ENCODE assay signal across 1 cellular context in genomic region chr7:66740302-66740979, GRCh38.
TF ChIP-seq lines count a peak whose summit lies in the region.

RABGEF1 (plus strand) TSS chr7:66740733; CDS start chr7:66771900, 31,167 bp downstream.

TF ChIP-seq in HepG2, 621 proteins besides CTCF, POLR2A, EP300 and RAD21 (continued from another document and continues in another):
- TF ChIP-seq ZBTB40 (IDR thresholded peaks at IDR 0.05): peak; percentile 40
- 0 out of 2 replicates have a peak, but pooled peaks have one; percentile 27 for TF ChIP-seq ZBTB40 (CRISPR knock-in tag; IDR thresholded peaks at IDR 0.05)
- no peak for TF ChIP-seq ZNF724P (CRISPR knock-in tag; IDR thresholded peaks at IDR 0.05; ENCODE audit: borderline replicate concordance)
- peak; percentile 24; the same call in 1 of the 2 replicates for TF ChIP-seq HOXA5 (CRISPR knock-in tag; IDR thresholded peaks at IDR 0.05)
- peak; percentile 24; the same call in 1 of the 2 replicates for TF ChIP-seq ARHGAP35 (CRISPR knock-in tag; IDR thresholded peaks at IDR 0.05; ENCODE audit: borderline replicate concordance)
- peak; percentile 30; the same call in 1 of the 2 replicates for TF ChIP-seq ZNF280B (CRISPR knock-in tag; IDR thresholded peaks at IDR 0.05; ENCODE audit: borderline replicate concordance)
- TF ChIP-seq ZNF274 (CRISPR knock-in tag; IDR thresholded peaks at IDR 0.05): peak; percentile 27; the same call in 1 of the 2 replicates
- 0 out of 2 replicates have a peak, but pooled peaks have one; percentile 51 for TF ChIP-seq ZBTB3 (CRISPR knock-in tag; IDR thresholded peaks at IDR 0.05; ENCODE audit: borderline replicate concordance, low read depth)
- peak; percentile 28 for TF ChIP-seq PHF5A (CRISPR knock-in tag; IDR thresholded peaks at IDR 0.05; ENCODE audit: low read depth, unreplicated experiment)
- peak; percentile 87; the same call in 1 of the 2 replicates for TF ChIP-seq HINFP (CRISPR knock-in tag; IDR thresholded peaks at IDR 0.05; ENCODE audit: low read depth)
- no peak for TF ChIP-seq SP140L (CRISPR knock-in tag; IDR thresholded peaks at IDR 0.05; ENCODE audit: borderline replicate concordance)
- 0 out of 2 replicates have a peak, but pooled peaks have one; percentile 21 for TF ChIP-seq RCOR2 (CRISPR knock-in tag; IDR thresholded peaks at IDR 0.05)
- TF ChIP-seq SIN3A (IDR thresholded peaks at IDR 0.05; ENCODE audit: borderline replicate concordance, low read depth, low read length): peak; percentile 80; the same call in 1 of the 2 replicates
- peak; percentile 90 for TF ChIP-seq ZNF343 (CRISPR knock-in tag; IDR thresholded peaks at IDR 0.05)
- peak; percentile 70; the same call in 1 of the 2 replicates for TF ChIP-seq ZNF772 (CRISPR knock-in tag; IDR thresholded peaks at IDR 0.05)
- peak; percentile 92 for TF ChIP-seq MTF2 (CRISPR knock-in tag; IDR thresholded peaks at IDR 0.05; ENCODE audit: borderline replicate concordance)
- peak; percentile 92 for TF ChIP-seq RBFOX2 (IDR thresholded peaks at IDR 0.05; ENCODE audit: low read depth, low read length)
- peak; percentile 28; the same call in 1 of the 2 replicates for TF ChIP-seq HNF4G (IDR thresholded peaks at IDR 0.05; ENCODE audit: borderline replicate concordance, low read depth, low read length)
- no peak for TF ChIP-seq HNF4G (CRISPR knock-in tag; IDR thresholded peaks at IDR 0.05; ENCODE audit: borderline replicate concordance, low read depth)
- peak; percentile 29; the same call in 1 of the 2 replicates for TF ChIP-seq SP5 (CRISPR knock-in tag; IDR thresholded peaks at IDR 0.05; ENCODE audit: borderline replicate concordance, low read depth)
- peak; percentile 69 for TF ChIP-seq CBFB (CRISPR knock-in tag; IDR thresholded peaks at IDR 0.05)
- TF ChIP-seq CBX1 (IDR thresholded peaks at IDR 0.05; ENCODE audit: low read depth): peak; percentile 26
- TF ChIP-seq PLSCR1 (CRISPR knock-in tag; IDR thresholded peaks at IDR 0.05; ENCODE audit: borderline replicate concordance): 0 out of 2 replicates have a peak, but pooled peaks have one; percentile 78
- no peak for TF ChIP-seq EED (CRISPR knock-in tag; IDR thresholded peaks at IDR 0.05)
- peak; percentile 92 for TF ChIP-seq CREM (IDR thresholded peaks at IDR 0.05)
- TF ChIP-seq CREM (CRISPR knock-in tag; IDR thresholded peaks at IDR 0.05): peak; percentile 56
- TF ChIP-seq, protein P1, sequence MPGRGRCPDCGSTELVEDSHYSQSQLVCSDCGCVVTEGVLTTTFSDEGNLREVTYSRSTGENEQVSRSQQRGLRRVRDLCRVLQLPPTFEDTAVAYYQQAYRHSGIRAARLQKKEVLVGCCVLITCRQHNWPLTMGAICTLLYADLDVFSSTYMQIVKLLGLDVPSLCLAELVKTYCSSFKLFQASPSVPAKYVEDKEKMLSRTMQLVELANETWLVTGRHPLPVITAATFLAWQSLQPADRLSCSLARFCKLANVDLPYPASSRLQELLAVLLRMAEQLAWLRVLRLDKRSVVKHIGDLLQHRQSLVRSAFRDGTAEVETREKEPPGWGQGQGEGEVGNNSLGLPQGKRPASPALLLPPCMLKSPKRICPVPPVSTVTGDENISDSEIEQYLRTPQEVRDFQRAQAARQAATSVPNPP (CRISPR knock-in tag; IDR thresholded peaks at IDR 0.05): peak; percentile 20; the same call in 1 of the 2 replicates
- no peak for TF ChIP-seq PBX2 (CRISPR knock-in tag; IDR thresholded peaks at IDR 0.05)
- peak; percentile 87 for TF ChIP-seq TFAP4 (IDR thresholded peaks at IDR 0.05; ENCODE audit: borderline replicate concordance, low read depth)
- TF ChIP-seq, protein P2, sequence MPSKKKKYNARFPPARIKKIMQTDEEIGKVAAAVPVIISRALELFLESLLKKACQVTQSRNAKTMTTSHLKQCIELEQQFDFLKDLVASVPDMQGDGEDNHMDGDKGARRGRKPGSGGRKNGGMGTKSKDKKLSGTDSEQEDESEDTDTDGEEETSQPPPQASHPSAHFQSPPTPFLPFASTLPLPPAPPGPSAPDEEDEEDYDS (CRISPR knock-in tag; IDR thresholded peaks at IDR 0.05): peak; percentile 91
- TF ChIP-seq, protein P3, sequence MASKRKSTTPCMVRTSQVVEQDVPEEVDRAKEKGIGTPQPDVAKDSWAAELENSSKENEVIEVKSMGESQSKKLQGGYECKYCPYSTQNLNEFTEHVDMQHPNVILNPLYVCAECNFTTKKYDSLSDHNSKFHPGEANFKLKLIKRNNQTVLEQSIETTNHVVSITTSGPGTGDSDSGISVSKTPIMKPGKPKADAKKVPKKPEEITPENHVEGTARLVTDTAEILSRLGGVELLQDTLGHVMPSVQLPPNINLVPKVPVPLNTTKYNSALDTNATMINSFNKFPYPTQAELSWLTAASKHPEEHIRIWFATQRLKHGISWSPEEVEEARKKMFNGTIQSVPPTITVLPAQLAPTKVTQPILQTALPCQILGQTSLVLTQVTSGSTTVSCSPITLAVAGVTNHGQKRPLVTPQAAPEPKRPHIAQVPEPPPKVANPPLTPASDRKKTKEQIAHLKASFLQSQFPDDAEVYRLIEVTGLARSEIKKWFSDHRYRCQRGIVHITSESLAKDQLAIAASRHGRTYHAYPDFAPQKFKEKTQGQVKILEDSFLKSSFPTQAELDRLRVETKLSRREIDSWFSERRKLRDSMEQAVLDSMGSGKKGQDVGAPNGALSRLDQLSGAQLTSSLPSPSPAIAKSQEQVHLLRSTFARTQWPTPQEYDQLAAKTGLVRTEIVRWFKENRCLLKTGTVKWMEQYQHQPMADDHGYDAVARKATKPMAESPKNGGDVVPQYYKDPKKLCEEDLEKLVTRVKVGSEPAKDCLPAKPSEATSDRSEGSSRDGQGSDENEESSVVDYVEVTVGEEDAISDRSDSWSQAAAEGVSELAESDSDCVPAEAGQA (IDR thresholded peaks at IDR 0.05; ENCODE audit: low read depth): peak; percentile 89
- TF ChIP-seq, protein P3 (CRISPR knock-in tag; IDR thresholded peaks at IDR 0.05; ENCODE audit: borderline replicate concordance): no peak
- TF ChIP-seq KAT2B (IDR thresholded peaks at IDR 0.05; ENCODE audit: borderline replicate concordance, low read depth, low read length): no peak
